8 cellular contexts compared by ENCODE assay signal in genomic region chr1:204417231-204417997, GRCh38. TPM values are rescaled to one million over a fixed set of nuclear protein-coding genes. Genes with fewer than 3 reads are reported as not detected.
DNase-seq lines count a peak whose midpoint lies in the region; ATAC-seq and TF ChIP-seq lines count a peak whose summit lies in the region.

No MANE protein-coding gene starts in this region.

- H3K9me3 Mint-ChIP-seq in activated T-helper 1 cell treated with anti-CD3 and anti-CD28 coated beads, Interleukin-12 subunit alpha, Interleukin-12 subunit beta, Interleukin-2, Interleukin-4 antibody, amounts not matched to agents 30 ng/mL and 10 ng/mL and 1 ng/mL, durations not matched to agents 14 hours and 24 hours and 36 hours: no peaks in the 10 kb centered on the region

- peak; percentile 75 to 86 (median 79) for ATAC-seq in psoas muscle
- no peak for ATAC-seq in HG02981 (IDR thresholded peaks at IDR 0.05; ENCODE audit: unreplicated experiment)

- H3K27me3 ChIP-seq in psoas muscle (ENCODE audit: insufficient read depth in 3 of 3, low read length in 2 of 3): no peaks in the 10 kb centered on the region

- peak overlapping the region; percentile 70 for H3K27ac ChIP-seq in psoas muscle

- H3K4me3 ChIP-seq in psoas muscle: no peak overlapping the region

- H3K4me1 ChIP-seq in psoas muscle: peaks cover 18% of the 10 kb centered on the region

- H3K36me3 Mint-ChIP-seq in activated T-helper 1 cell treated with anti-CD3 and anti-CD28 coated beads, Interleukin-12 subunit alpha, Interleukin-12 subunit beta, Interleukin-2, Interleukin-4 antibody, amounts not matched to agents 30 ng/mL and 10 ng/mL and 1 ng/mL, durations not matched to agents 14 hours and 24 hours and 36 hours (ENCODE audit: low read depth): peaks cover 12% of the 10 kb centered on the region

- 48 to 67% (median 51%) methylated on average over 9 of the region's 9 CpGs for WGBS in psoas muscle, 3 donors

- no peaks in the 10 kb centered on the region for H3K9me3 ChIP-seq in psoas muscle

- TF ChIP-seq CTCF in psoas muscle (IDR thresholded peaks at IDR 0.05): no peak

- H3K27me3 Mint-ChIP-seq in activated T-helper 1 cell treated with anti-CD3 and anti-CD28 coated beads, Interleukin-12 subunit alpha, Interleukin-12 subunit beta, Interleukin-2, Interleukin-4 antibody, amounts not matched to agents 30 ng/mL and 10 ng/mL and 1 ng/mL, durations not matched to agents 14 hours and 24 hours and 36 hours (ENCODE audit: insufficient read depth): no peaks in the 10 kb centered on the region

- intact Hi-C loops in activated T-helper 1 cell treated with anti-CD3 and anti-CD28 coated beads, Interleukin-12 subunit alpha, Interleukin-12 subunit beta, Interleukin-2, Interleukin-4 antibody, amounts not matched to agents 30 ng/mL and 10 ng/mL and 1 ng/mL, durations not matched to agents 14 hours and 24 hours and 36 hours (cut with micrococcal nuclease): loop anchor here (10.0 kb wide), 1 partner anchor 1093 kb away; no protein-coding TSS in a partner anchor
- intact Hi-C loops in head of caudate nucleus (cut with DNase I): no loop called here
- intact Hi-C loops in psoas muscle (cut with DNase I): no loop called here

- DNase-seq in DMS53 (lab: John Stamatoyannopoulos, UW) (peak; percentile 65), NCI-H2227 (lab: John Stamatoyannopoulos, UW; ENCODE audit: unreplicated experiment) (peak; percentile 31), head of caudate nucleus (peak in 40 of 42 donors; percentile 25 to 88 (median 64)), psoas muscle (peak; percentile 45 to 68), NCI-H187 (lab: John Stamatoyannopoulos, UW) (no peak), NCI-H1092 treated with DMSO at 0.1 percent for 48 hours (lab: John Stamatoyannopoulos, UW) (no peak)
- no peak for DNase-seq in activated T-helper 1 cell treated with anti-CD3 and anti-CD28 coated beads, Interleukin-12 subunit alpha, Interleukin-12 subunit beta, Interleukin-2, Interleukin-4 antibody, amounts not matched to agents 30 ng/mL and 10 ng/mL and 1 ng/mL, durations not matched to agents 14 hours and 24 hours and 36 hours (ENCODE audit: low spot score)

- H3K4me1 Mint-ChIP-seq in activated T-helper 1 cell treated with anti-CD3 and anti-CD28 coated beads, Interleukin-12 subunit alpha, Interleukin-12 subunit beta, Interleukin-2, Interleukin-4 antibody, amounts not matched to agents 30 ng/mL and 10 ng/mL and 1 ng/mL, durations not matched to agents 14 hours and 24 hours and 36 hours (ENCODE audit: low read depth): peaks cover 34% of the 10 kb centered on the region

- peaks cover 0 to 23% of the 10 kb centered on the region in 2 donors for H3K36me3 ChIP-seq in psoas muscle (ENCODE audit: insufficient read depth in 1 of 2, low read depth in 1 of 2)

- peak overlapping the region; percentile 13 for H3K4me3 Mint-ChIP-seq in activated T-helper 1 cell treated with anti-CD3 and anti-CD28 coated beads, Interleukin-12 subunit alpha, Interleukin-12 subunit beta, Interleukin-2, Interleukin-4 antibody, amounts not matched to agents 30 ng/mL and 10 ng/mL and 1 ng/mL, durations not matched to agents 14 hours and 24 hours and 36 hours

- H3K27ac Mint-ChIP-seq in activated T-helper 1 cell treated with anti-CD3 and anti-CD28 coated beads, Interleukin-12 subunit alpha, Interleukin-12 subunit beta, Interleukin-2, Interleukin-4 antibody, amounts not matched to agents 30 ng/mL and 10 ng/mL and 1 ng/mL, durations not matched to agents 14 hours and 24 hours and 36 hours: peak overlapping the region; percentile 52

RNA-seq across cellular contexts. Expression of gene PPP1R15B, which starts 5.8 kb away (rescaled TPM):
- total RNA-seq in activated T-helper 1 cell treated with anti-CD3 and anti-CD28 coated beads, Interleukin-12 subunit alpha, Interleukin-12 subunit beta, Interleukin-2, Interleukin-4 antibody, amounts not matched to agents 30 ng/mL and 10 ng/mL and 1 ng/mL, durations not matched to agents 14 hours and 24 hours and 36 hours: 75.8 and 76.2 TPM in 2 replicates
- 10 to 100 TPM; 15.5 to 35.2 (median 26.0) TPM for total RNA-seq in psoas muscle
- polyA plus RNA-seq in psoas muscle: 10 to 100 TPM; 12.2 to 23.9 (median 12.9) TPM

RNA-seq across cellular contexts. Expression of gene PLEKHA6, which starts 57.7 kb away (rescaled TPM):
- total RNA-seq in activated T-helper 1 cell treated with anti-CD3 and anti-CD28 coated beads, Interleukin-12 subunit alpha, Interleukin-12 subunit beta, Interleukin-2, Interleukin-4 antibody, amounts not matched to agents 30 ng/mL and 10 ng/mL and 1 ng/mL, durations not matched to agents 14 hours and 24 hours and 36 hours: 0.05 and 0.21 TPM in 2 replicates
- 1 to 10 TPM; 1.5 to 7.1 (median 4.8) TPM for total RNA-seq in psoas muscle
- 1 to 10 TPM in 2 of 3 donors, under 1 TPM in 1; 0.92 to 1.7 (median 1.2) TPM for polyA plus RNA-seq in psoas muscle

Comparison
In these comparisons a context has a peak if more than half of its experiments do, and no peak if none do; other contexts are left out.
1. DNase-seq: peak in DMS53 (single experiment), NCI-H2227 (single experiment), head of caudate nucleus (40 of 42) and psoas muscle (2 of 2); none in activated T-helper 1 cell treated with anti-CD3 and anti-CD28 coated beads, Interleukin-12 subunit alpha, Interleukin-12 subunit beta, Interleukin-2, Interleukin-4 antibody, amounts not matched to agents 30 ng/mL and 10 ng/mL and 1 ng/mL, durations not matched to agents 14 hours and 24 hours and 36 hours (single experiment), NCI-H187 (0 of 2) and NCI-H1092 treated with DMSO at 0.1 percent for 48 hours (single experiment).